11 cellular contexts compared by ENCODE assay signal in genomic region chr5:41908374-41909079, GRCh38. TPM values are rescaled to one million over a fixed set of nuclear protein-coding genes. Genes with fewer than 3 reads are reported as not detected.
A peak's percentile ranks its signal among the peaks of the same experiment; 100 is the strongest.
DNase-seq lines count a peak whose midpoint lies in the region; ATAC-seq and TF ChIP-seq lines count a peak whose summit lies in the region.
"Had no signal": no experiment of that assay in that cellular context is flagged by ENCODE, and none has a peak within 500 bp of the region (broad histone marks: within the 10 kb centered on the region; RNA-seq: fewer than 3 reads in every experiment).

No MANE protein-coding gene starts in this region.

- POLR2A ChIA-PET in AG04449 (lab: Yijun Ruan, JAX) = no interaction called here

- ATAC-seq in lower lobe of right lung (no peak), HG02759 (IDR thresholded peaks at IDR 0.05; ENCODE audit: unreplicated experiment) (no peak)

- no peaks in the 10 kb centered on the region for H3K9me3 ChIP-seq in lower lobe of right lung
- H3K9me3 ChIP-seq: adrenal gland, SJCRH30 had no signal

- no peak for TF ChIP-seq CTCF in AG04449 (IDR thresholded peaks at IDR 0.05; ENCODE audit: insufficient read depth, low read length, missing control alignments)
- no peak for TF ChIP-seq CTCF in lower lobe of right lung (IDR thresholded peaks at IDR 0.05)

- CTCF ChIA-PET in AG04449 (lab: Yijun Ruan, JAX) = interaction anchor here (1.0 to 2.0 kb wide), 3 partner anchors 14 to 52 kb away, joined by 3 to 7 read pairs (median 3); partner anchors contain the start of gene FBXO4

- intact Hi-C loops in lower lobe of right lung (cut with DNase I) = no loop called here

- H3K4me3 ChIP-seq in AG04449 (ENCODE audit: low read depth, low read length) (no peak overlapping the region), lower lobe of right lung (no peak overlapping the region)
- H3K4me3 ChIP-seq: adrenal gland, SJCRH30, skin epidermis had no signal

- peaks cover 69% of the 10 kb centered on the region for H3K36me3 ChIP-seq in lower lobe of right lung

- H3K27me3 ChIP-seq in lower lobe of right lung (ENCODE audit: low read depth) = no peaks in the 10 kb centered on the region
- H3K27me3 ChIP-seq: adrenal gland, SJCRH30 had no signal

- no peak overlapping the region for H3K27ac ChIP-seq in lower lobe of right lung
- H3K27ac ChIP-seq: adrenal gland, SJCRH30, skin epidermis had no signal

- peak; percentile 63 for DNase-seq in AG04449 (ENCODE audit: low read depth, low spot score)
- peak; percentile 19 for DNase-seq in GM04504 (ENCODE audit: low read depth)
- peak; percentile 66 for DNase-seq in amniotic epithelial cell (ENCODE audit: low read depth)
- DNase-seq in inferior parietal cortex (ENCODE audit: extremely low spot score) = peak; percentile 30
- no peak for DNase-seq in iPS-NIHi7 (ENCODE audit: extremely low spot score)
- DNase-seq in HUDEP-2 (lab: John Stamatoyannopoulos, UW; ENCODE audit: unreplicated experiment in 76 of 76) = no peak
- no peak for DNase-seq in lower lobe of right lung
- DNase-seq: adrenal gland, SJCRH30 had no signal

- peaks cover 13% of the 10 kb centered on the region for H3K4me1 ChIP-seq in lower lobe of right lung
- H3K4me1 ChIP-seq: SJCRH30 had no signal

RNA-seq across cellular contexts. Expression of gene RIMOC1, which starts 4.4 kb away (rescaled TPM):
- total RNA-seq in lower lobe of right lung = 25.1 TPM

RNA-seq across cellular contexts. Expression of gene FBXO4, which starts 16.6 kb away (rescaled TPM):
- total RNA-seq in lower lobe of right lung = 8.5 TPM

RNA-seq across cellular contexts. Expression of gene OXCT1, which starts 38.3 kb away (rescaled TPM):
- total RNA-seq in lower lobe of right lung = 10.2 TPM

Comparison
In these comparisons a context has a peak if more than half of its experiments do, and no peak if none do; other contexts are left out.
1. DNase-seq: peak in AG04449 (single experiment), GM04504 (single experiment), amniotic epithelial cell (single experiment) and inferior parietal cortex (single experiment); none in iPS-NIHi7 (single experiment), HUDEP-2 (0 of 76) and lower lobe of right lung (single experiment).